ENCODE assay signal across 1 cellular context in the genomic region with DNA sequence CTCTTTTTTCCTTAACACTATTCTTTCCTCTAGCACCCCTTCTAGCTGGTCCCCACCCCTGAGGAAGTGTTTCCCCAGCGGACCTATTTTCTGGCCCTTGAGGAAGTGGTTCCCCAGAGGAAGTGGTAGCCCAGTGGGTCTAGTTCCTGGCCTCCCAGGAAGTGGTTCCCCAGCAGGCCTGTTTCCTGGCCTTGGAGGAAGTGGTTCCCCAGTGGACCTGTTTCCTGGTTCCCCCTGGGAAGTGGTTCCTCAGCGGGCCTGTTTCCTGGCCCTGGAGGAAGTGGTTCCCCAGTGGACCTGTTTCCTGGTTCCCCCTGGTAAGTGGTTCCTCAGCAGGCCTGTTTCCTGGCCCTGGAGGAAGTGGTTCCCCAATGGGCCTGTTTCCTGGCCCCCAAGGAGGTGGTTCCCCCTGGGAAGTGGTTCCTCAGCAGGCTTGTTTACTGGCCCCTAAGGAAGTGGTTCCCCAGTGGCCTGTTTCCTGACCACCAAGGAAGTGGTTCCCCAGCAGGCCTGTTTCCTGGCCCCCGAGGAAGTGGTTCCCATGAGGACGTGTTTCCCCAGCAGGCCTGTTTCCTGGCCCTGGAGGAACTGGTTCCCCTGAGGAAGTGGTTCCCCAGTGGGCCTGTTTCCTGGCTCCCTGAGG.
TF ChIP-seq lines count a peak whose summit lies in the region.

No MANE protein-coding gene starts in this region.

TF ChIP-seq in SK-N-SH, 30 proteins besides CTCF, POLR2A, EP300 and RAD21 (continued from another document):
- TF ChIP-seq, protein P1, sequence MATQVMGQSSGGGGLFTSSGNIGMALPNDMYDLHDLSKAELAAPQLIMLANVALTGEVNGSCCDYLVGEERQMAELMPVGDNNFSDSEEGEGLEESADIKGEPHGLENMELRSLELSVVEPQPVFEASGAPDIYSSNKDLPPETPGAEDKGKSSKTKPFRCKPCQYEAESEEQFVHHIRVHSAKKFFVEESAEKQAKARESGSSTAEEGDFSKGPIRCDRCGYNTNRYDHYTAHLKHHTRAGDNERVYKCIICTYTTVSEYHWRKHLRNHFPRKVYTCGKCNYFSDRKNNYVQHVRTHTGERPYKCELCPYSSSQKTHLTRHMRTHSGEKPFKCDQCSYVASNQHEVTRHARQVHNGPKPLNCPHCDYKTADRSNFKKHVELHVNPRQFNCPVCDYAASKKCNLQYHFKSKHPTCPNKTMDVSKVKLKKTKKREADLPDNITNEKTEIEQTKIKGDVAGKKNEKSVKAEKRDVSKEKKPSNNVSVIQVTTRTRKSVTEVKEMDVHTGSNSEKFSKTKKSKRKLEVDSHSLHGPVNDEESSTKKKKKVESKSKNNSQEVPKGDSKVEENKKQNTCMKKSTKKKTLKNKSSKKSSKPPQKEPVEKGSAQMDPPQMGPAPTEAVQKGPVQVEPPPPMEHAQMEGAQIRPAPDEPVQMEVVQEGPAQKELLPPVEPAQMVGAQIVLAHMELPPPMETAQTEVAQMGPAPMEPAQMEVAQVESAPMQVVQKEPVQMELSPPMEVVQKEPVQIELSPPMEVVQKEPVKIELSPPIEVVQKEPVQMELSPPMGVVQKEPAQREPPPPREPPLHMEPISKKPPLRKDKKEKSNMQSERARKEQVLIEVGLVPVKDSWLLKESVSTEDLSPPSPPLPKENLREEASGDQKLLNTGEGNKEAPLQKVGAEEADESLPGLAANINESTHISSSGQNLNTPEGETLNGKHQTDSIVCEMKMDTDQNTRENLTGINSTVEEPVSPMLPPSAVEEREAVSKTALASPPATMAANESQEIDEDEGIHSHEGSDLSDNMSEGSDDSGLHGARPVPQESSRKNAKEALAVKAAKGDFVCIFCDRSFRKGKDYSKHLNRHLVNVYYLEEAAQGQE (IDR thresholded peaks at IDR 0.05; ENCODE audit: low read depth, low read length): no peak
